Comparison of ENCODE assay signal across 8 cellular contexts in genomic region chr6:155224031-155224451, GRCh38. TPM values are rescaled to one million over a fixed set of nuclear protein-coding genes. Genes with fewer than 3 reads are reported as not detected.
DNase-seq lines count a peak whose midpoint lies in the region; ATAC-seq lines count a peak whose summit lies in the region.

No MANE protein-coding gene starts in this region.

- H3K27me3 Mint-ChIP-seq in T-helper 17 cell = peaks cover 37% of the 10 kb centered on the region

- H3K4me3 ChIP-seq in mesendoderm (ENCODE audit: low read length) = no peak overlapping the region

- H3K4me1 Mint-ChIP-seq in T-helper 17 cell = peaks cover 6% of the 10 kb centered on the region

- H3K4ac ChIP-seq in mesendoderm (ENCODE audit: low read depth, low read length) = no peak overlapping the region

- peak; percentile 92 for DNase-seq in A172 (ENCODE audit: low spot score)
- DNase-seq in T-helper 17 cell = no peak
- peak; percentile 97 for DNase-seq in epithelial cell of prostate (ENCODE audit: low read depth, low spot score)
- peak; percentile 15 for DNase-seq in stimulated activated CD8-positive, alpha-beta memory T cell treated with anti-CD3 and anti-CD28 coated beads, Interleukin-7, amount 100 ng/mL, for 24 hours (ENCODE audit: low read depth)
- no peak for DNase-seq in mesendoderm
- no peak for DNase-seq in NCI-H1930 (lab: John Stamatoyannopoulos, UW)

- H3K56ac ChIP-seq in mesendoderm (ENCODE audit: low read length) = no peak overlapping the region

- H3K27ac ChIP-seq in epithelial cell of prostate (peak overlapping the region; percentile 88), mesendoderm (ENCODE audit: low read depth, low read length) (no peak overlapping the region)

- H4K5ac ChIP-seq in mesendoderm (ENCODE audit: low read length) = no peak overlapping the region

- no peaks in the 10 kb centered on the region for H3K36me3 Mint-ChIP-seq in T-helper 17 cell (ENCODE audit: low read depth)

- no peak overlapping the region for H3K23ac ChIP-seq in mesendoderm (ENCODE audit: low read length)

- WGBS in mesendoderm (ENCODE audit: extremely low coverage, insufficient coverage, low lambda C conversion rate) = no CpG with 5 or more reads among the region's 4 CpGs

- peaks cover 4% of the 10 kb centered on the region for H3K4me1 ChIP-seq in mesendoderm (ENCODE audit: control insufficient read depth, low read depth, low read length)

- H3K9ac ChIP-seq in mesendoderm (ENCODE audit: low read length) = no peak overlapping the region

- no peak overlapping the region for H3K4me3 Mint-ChIP-seq in T-helper 17 cell

- no peaks in the 10 kb centered on the region for H3K9me3 ChIP-seq in T-helper 17 cell (ENCODE audit: control insufficient read depth, low read length, poor library complexity, severe bottlenecking)

- no peaks in the 10 kb centered on the region for H3K79me1 ChIP-seq in mesendoderm (ENCODE audit: low read length)

- H2BK120ac ChIP-seq in mesendoderm (ENCODE audit: low read depth, low read length) = no peak overlapping the region

- no peaks in the 10 kb centered on the region for H3K36me3 ChIP-seq in mesendoderm (ENCODE audit: control insufficient read depth, insufficient read depth, low read length)

- ATAC-seq in GM18907 (IDR thresholded peaks at IDR 0.05; ENCODE audit: unreplicated experiment) = peak; percentile 95
- peak; percentile 99 for ATAC-seq in HG03066 (IDR thresholded peaks at IDR 0.05; ENCODE audit: low read depth, unreplicated experiment)
- ATAC-seq in T-helper 17 cell = peak; percentile 50

- H3K4me2 ChIP-seq in mesendoderm (ENCODE audit: low read length) = no peak overlapping the region

- no peaks in the 10 kb centered on the region for H3K79me2 ChIP-seq in mesendoderm (ENCODE audit: control insufficient read depth, insufficient read depth, low read length)

- H2AK5ac ChIP-seq in mesendoderm (ENCODE audit: low read length) = no peak overlapping the region

- H4K8ac ChIP-seq in mesendoderm (ENCODE audit: low read depth, low read length) = no peak overlapping the region

- no peak overlapping the region for H2BK15ac ChIP-seq in mesendoderm (replicated peaks; ENCODE audit: low read depth)

- H3K27ac Mint-ChIP-seq in T-helper 17 cell = no peak overlapping the region

- no peak overlapping the region for H2BK5ac ChIP-seq in mesendoderm (ENCODE audit: low read length)

- no peak overlapping the region for H3K18ac ChIP-seq in mesendoderm (ENCODE audit: low read length)

- H3K27me3 ChIP-seq in mesendoderm (ENCODE audit: insufficient read depth, low read length, poor library complexity) = no peaks in the 10 kb centered on the region

RNA-seq across cellular contexts. Expression of gene CLDN20, which starts 39.8 kb away (rescaled TPM):
- not detected in 2 replicates for total RNA-seq in A172 (2014; rRNA removed; shearing (Covaris generic))
- total RNA-seq in T-helper 17 cell = not detected
- polyA plus RNA-seq in mesendoderm (2013, experiment 1 of 2) = not detected
- not detected for polyA plus RNA-seq in mesendoderm (2013, experiment 2 of 2)

Comparison
In these comparisons a context has a peak if more than half of its experiments do, and no peak if none do; other contexts are left out.
1. DNase-seq: peak in A172 (single experiment), epithelial cell of prostate (single experiment) and stimulated activated CD8-positive, alpha-beta memory T cell treated with anti-CD3 and anti-CD28 coated beads, Interleukin-7, amount 100 ng/mL, for 24 hours (single experiment); none in T-helper 17 cell (0 of 3), mesendoderm (single experiment) and NCI-H1930 (0 of 2).
2. Peak in every context shown above with its lines, with median percentiles within 50 percentile points of each other: ATAC-seq.